In the genomic region with DNA sequence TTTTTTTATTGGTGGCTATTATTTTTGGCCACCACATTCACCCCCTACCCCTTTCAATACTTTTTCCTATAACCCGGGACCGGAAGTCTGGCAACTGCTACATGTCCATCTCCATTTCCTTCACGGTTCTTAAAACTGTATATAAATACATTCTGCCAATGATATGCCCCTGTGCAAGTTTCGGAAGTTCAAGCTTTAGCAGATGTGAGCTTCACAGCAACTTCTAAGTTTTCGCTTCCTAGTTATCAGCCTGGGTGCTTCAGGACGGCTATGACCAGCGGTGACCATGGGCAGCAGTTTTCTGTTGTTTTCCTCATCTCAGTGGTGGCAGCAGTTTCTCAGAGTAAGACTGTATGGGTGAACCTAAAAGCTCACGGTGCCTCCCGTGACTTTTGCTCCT, we compare ENCODE assay signal across 25 cellular contexts.
"Had no signal": no experiment of that assay in that cellular context is flagged by ENCODE, and none has a peak within 500 bp of the region (broad histone marks: within the 10 kb centered on the region; RNA-seq: fewer than 3 reads in every experiment).

No MANE protein-coding gene starts in this region.

- H3K4me3 Mint-ChIP-seq: dendritic cell treated with granulocyte-macrophage colony-stimulating factor and Interleukin-4, amounts not matched to agents 40 ng/mL and 50 ng/mL, for 4 days; effector memory CD8-positive, alpha-beta T cell; endodermal cell; mesothelial cell of epicardium; naive B cell had no signal

- H3K9me3 ChIP-seq: colonic mucosa, esophagus squamous epithelium, gastrocnemius medialis, left lung, lower lobe of right lung, mucosa of descending colon had no signal

- H3K36me3 ChIP-seq: colonic mucosa, esophagus squamous epithelium, gastrocnemius medialis, heart right ventricle, left lung, lower lobe of right lung had no signal

- H3K36me3 Mint-ChIP-seq: mesothelial cell of epicardium had no signal

- ATAC-seq: effector memory CD8-positive, alpha-beta T cell; esophagus mucosa; gastrocnemius medialis; heart right ventricle; left cardiac atrium; left lung; left ventricle myocardium superior; lower lobe of right lung; mucosa of descending colon had no signal

- H3K4me1 ChIP-seq: colonic mucosa, esophagus squamous epithelium, gastrocnemius medialis, heart right ventricle, left lung, lower lobe of right lung had no signal

- H3K27me3 ChIP-seq: colonic mucosa had no signal

- H3K9me3 Mint-ChIP-seq: dendritic cell treated with granulocyte-macrophage colony-stimulating factor and Interleukin-4, amounts not matched to agents 40 ng/mL and 50 ng/mL, for 4 days; effector memory CD8-positive, alpha-beta T cell had no signal

- DNase-seq: colonic mucosa; cortex of kidney; effector CD8-positive, alpha-beta T cell; effector memory CD8-positive, alpha-beta T cell; endodermal cell; erythroblast; esophagus squamous epithelium; foreskin fibroblast; foreskin melanocyte; gastrocnemius medialis; glutamatergic neuron; head of caudate nucleus; heart right ventricle; hippocampal formation; left cardiac atrium; left lung; left ventricle myocardium superior; lower lobe of right lung; mesenchymal stem cell; mucosa of descending colon; naive B cell had no signal

- H3K27ac Mint-ChIP-seq: dendritic cell treated with granulocyte-macrophage colony-stimulating factor and Interleukin-4, amounts not matched to agents 40 ng/mL and 50 ng/mL, for 4 days; effector memory CD8-positive, alpha-beta T cell; endodermal cell; mesothelial cell of epicardium; naive B cell had no signal

- H3K4me3 ChIP-seq: colonic mucosa, esophagus squamous epithelium, gastrocnemius medialis, heart right ventricle, left lung, lower lobe of right lung, mucosa of descending colon had no signal

- H3K27ac ChIP-seq: colonic mucosa, epithelial cell of prostate, esophagus squamous epithelium, gastrocnemius medialis, heart right ventricle, left lung, lower lobe of right lung had no signal

- H3K4me1 Mint-ChIP-seq: naive B cell had no signal
